Comparison of ENCODE assay signal across 16 cellular contexts in the genomic region with DNA sequence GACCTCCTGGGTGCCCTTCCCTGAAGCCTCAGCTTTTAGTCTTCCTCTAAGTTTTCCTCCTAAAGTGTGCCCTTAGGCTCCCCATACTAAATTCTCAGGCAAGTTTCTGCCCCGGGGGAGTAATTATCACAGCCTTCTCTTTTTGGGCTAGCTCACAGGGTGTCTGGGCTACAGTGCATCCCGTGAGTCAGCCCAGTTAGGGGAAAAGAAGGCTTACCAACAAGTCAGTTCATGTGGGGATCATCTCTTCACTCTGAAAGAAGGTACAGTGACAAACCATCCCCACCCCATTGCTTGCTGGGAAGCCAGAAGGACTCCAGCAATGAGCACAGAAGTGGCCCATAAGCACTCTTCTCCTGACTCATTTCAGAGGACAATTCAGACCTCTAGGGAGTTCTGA.
DNase-seq lines count a peak whose midpoint lies in the region; ATAC-seq, FAIRE-seq and TF ChIP-seq lines count a peak whose summit lies in the region.
"Had no signal": no experiment of that assay in that cellular context is flagged by ENCODE, and none has a peak within 500 bp of the region (broad histone marks: within the 10 kb centered on the region; RNA-seq: fewer than 3 reads in every experiment).

No MANE protein-coding gene starts in this region.

- POLR2A ChIA-PET in OCI-LY7 (lab: Charles Lee), result no interaction called here

- ATAC-seq in HG03521 (IDR thresholded peaks at IDR 0.05; ENCODE audit: unreplicated experiment), result no peak

- TF ChIP-seq CTCF in bronchial epithelial cell (IDR thresholded peaks at IDR 0.05; ENCODE audit: insufficient read depth, low read length, severe bottlenecking) (no peak), neural progenitor cell (IDR thresholded peaks at IDR 0.05) (no peak), OCI-LY7 (conservative IDR thresholded peaks at IDR 0.05; ENCODE audit: low read length) (no peak)

- peak overlapping the region; percentile 56 for H3K27ac ChIP-seq in KOPT-K1 (ENCODE audit: low read depth, low read length, poor library complexity, severe bottlenecking)
- H3K27ac ChIP-seq in neural progenitor cell, result no peak overlapping the region
- H3K27ac ChIP-seq in OCI-LY7 (ENCODE audit: low read depth, low read length, poor library complexity, severe bottlenecking), result no peak overlapping the region

- no peak overlapping the region for H3K27ac Mint-ChIP-seq in neural progenitor cell
- H3K27ac Mint-ChIP-seq: CD14-positive monocyte had no signal

- FAIRE-seq in bronchial epithelial cell (lab: Jason Lieb, UNC), result no peak

- intact Hi-C loops in OCI-LY7 (cut with micrococcal nuclease; ENCODE audit: unreplicated experiment), result no loop called here

- no peaks in the 10 kb centered on the region for H3K27me3 Mint-ChIP-seq in neural progenitor cell (ENCODE audit: insufficient read depth, low read depth)

- no peaks in the 10 kb centered on the region for H3K4me1 Mint-ChIP-seq in neural progenitor cell

- H3K9me3 Mint-ChIP-seq in neural progenitor cell, result peaks cover 12% of the 10 kb centered on the region

- no TSS peak for BruUV-seq in OCI-LY7 (replicated peaks; lab: Mats Ljungman, UMichigan)

- H3K9me2 ChIP-seq in OCI-LY7 (ENCODE audit: insufficient read depth, low read length), result no peaks in the 10 kb centered on the region

- H3K4me2 ChIP-seq in neural progenitor cell, result no peak overlapping the region
- H3K4me2 ChIP-seq in OCI-LY7 (ENCODE audit: low read length), result no peak overlapping the region

- H3K27me3 ChIP-seq in bronchial epithelial cell (ENCODE audit: control insufficient read depth, insufficient read depth, low read length), result no peaks in the 10 kb centered on the region
- H3K27me3 ChIP-seq in neural progenitor cell, result no peaks in the 10 kb centered on the region

- no peaks in the 10 kb centered on the region for H3K9me3 ChIP-seq in KOPT-K1 (ENCODE audit: insufficient read depth, low read length, poor library complexity, severe bottlenecking)
- H3K9me3 ChIP-seq in neural progenitor cell (ENCODE audit: low read depth), result no peaks in the 10 kb centered on the region
- no peaks in the 10 kb centered on the region for H3K9me3 ChIP-seq in OCI-LY7 (ENCODE audit: low read length)

- H4K20me1 ChIP-seq in neural progenitor cell (ENCODE audit: low read depth) (no peaks in the 10 kb centered on the region), OCI-LY7 (ENCODE audit: insufficient read depth, low read length) (no peaks in the 10 kb centered on the region)

- no peak overlapping the region for H3K4me3 Mint-ChIP-seq in neural progenitor cell
- H3K4me3 Mint-ChIP-seq: CD14-positive monocyte had no signal

- H3F3A ChIP-seq in neural progenitor cell (ENCODE audit: low read depth), result no peaks in the 10 kb centered on the region

- H3K79me2 ChIP-seq in neural progenitor cell (ENCODE audit: low read depth) (no peaks in the 10 kb centered on the region), OCI-LY7 (ENCODE audit: insufficient read depth, low read depth, low read length) (no peaks in the 10 kb centered on the region)

- DNase-seq in GM04503 (ENCODE audit: low read depth) (peak; percentile 2), bronchial epithelial cell (ENCODE audit: low read depth) (peak; percentile 74), neural progenitor cell (ENCODE audit: low spot score) (no peak), OCI-LY7 (ENCODE audit: low spot score) (no peak)
- DNase-seq in central memory CD4-positive, alpha-beta T cell, result no peak
- DNase-seq: ACHN, AML-193, DMS 273 treated with DMSO at 0.1 percent for 48 hours, IMR-90, Kasumi-1, NCI-H187 treated with DMSO at 0.1 percent for 48 hours, NCI-H510A treated with DMSO at 0.1 percent for 48 hours, SIG-M5 had no signal

- no peaks in the 10 kb centered on the region for H3K36me3 Mint-ChIP-seq in neural progenitor cell

- no peak overlapping the region for H3K9ac ChIP-seq in neural progenitor cell

- no peaks in the 10 kb centered on the region for H3K36me3 ChIP-seq in KOPT-K1 (ENCODE audit: insufficient read depth, low read length)
- no peaks in the 10 kb centered on the region for H3K36me3 ChIP-seq in bronchial epithelial cell (ENCODE audit: control insufficient read depth, insufficient read depth, low read length)
- no peaks in the 10 kb centered on the region for H3K36me3 ChIP-seq in neural progenitor cell
- no peaks in the 10 kb centered on the region for H3K36me3 ChIP-seq in OCI-LY7 (ENCODE audit: insufficient read depth, low read length)

- H3K4me1 ChIP-seq in neural progenitor cell, result no peaks in the 10 kb centered on the region
- H3K4me1 ChIP-seq in OCI-LY7 (ENCODE audit: insufficient read depth, low read length, poor library complexity, severe bottlenecking), result no peaks in the 10 kb centered on the region

- CTCF ChIA-PET in OCI-LY7 (lab: Charles Lee; ENCODE audit: unreplicated experiment), result no interaction called here

- H2AFZ ChIP-seq in neural progenitor cell (replicated peaks) (peak overlapping the region; percentile 22), OCI-LY7 (ENCODE audit: low read length) (no peak overlapping the region)

- H3K4me3 ChIP-seq in bronchial epithelial cell (ENCODE audit: low read depth, low read length) (no peak overlapping the region), neural progenitor cell (no peak overlapping the region), OCI-LY7 (ENCODE audit: low read depth, low read length, poor library complexity, severe bottlenecking) (no peak overlapping the region)

Comparison
In these comparisons a context has a peak if more than half of its experiments do, and no peak if none do; other contexts are left out.
1. DNase-seq: peak in GM04503 (single experiment) and bronchial epithelial cell (single experiment); none in neural progenitor cell (single experiment), OCI-LY7 (single experiment) and central memory CD4-positive, alpha-beta T cell (single experiment).